ENCODE assay signal across 15 cellular contexts in genomic region chr12:6360578-6361490, GRCh38. TPM values are rescaled to one million over a fixed set of nuclear protein-coding genes. Genes with fewer than 3 reads are reported as not detected.
A peak's percentile ranks its signal among the peaks of the same experiment; 100 is the strongest.
DNase-seq lines count a peak whose midpoint lies in the region; ATAC-seq and TF ChIP-seq lines count a peak whose summit lies in the region.
"Had no signal": no experiment of that assay in that cellular context is flagged by ENCODE, and none has a peak within 500 bp of the region (broad histone marks: within the 10 kb centered on the region; RNA-seq: fewer than 3 reads in every experiment).

No MANE protein-coding gene starts in this region.

- no peaks in the 10 kb centered on the region for H3K27me3 ChIP-seq in PC-3 (ENCODE audit: low read length)
- no peaks in the 10 kb centered on the region for H3K27me3 ChIP-seq in esophagus squamous epithelium
- H3K27me3 ChIP-seq in testis = no peaks in the 10 kb centered on the region

- H3K9me3 ChIP-seq in PC-3 (ENCODE audit: low read length) (no peaks in the 10 kb centered on the region), esophagus squamous epithelium (no peaks in the 10 kb centered on the region), testis (no peaks in the 10 kb centered on the region)

- in situ Hi-C loops in ACHN (cut with HindIII; ENCODE audit: low pct_ligation_motif_present, low pct_unique_long_range_greater_than_20kb, low sequenced_read_pairs) = no loop called here

- H3K9me3 Mint-ChIP-seq in stimulated activated effector memory CD8-positive, alpha-beta T cell treated with anti-CD3 and anti-CD28 coated beads, Interleukin-12 subunit alpha, Interleukin-12 subunit beta, amount 100 ng/mL, for 72 hours = no peaks in the 10 kb centered on the region
- H3K9me3 Mint-ChIP-seq: mesothelial cell of epicardium had no signal

- H3K36me3 ChIP-seq in PC-3 (ENCODE audit: low read depth, low read length) (no peaks in the 10 kb centered on the region), esophagus squamous epithelium (peaks cover 0 to 70% (median 0%) of the 10 kb centered on the region in 3 donors), testis (ENCODE audit: low read depth, missing control alignments) (no peaks in the 10 kb centered on the region)

- H3K4me3 ChIP-seq in PC-3 (ENCODE audit: low read length) (no peak overlapping the region), esophagus squamous epithelium (no peak overlapping the region), testis (no peak overlapping the region)

- POLR2A ChIA-PET in PC-3 (lab: Charles Lee; ENCODE audit: unreplicated experiment) = interaction anchor here (0.5 kb wide), 1 partner anchor 24 kb away, joined by 8 read pairs; no protein-coding TSS in a partner anchor

- CTCF ChIA-PET in PC-3 (lab: Charles Lee) = no interaction called here

- WGBS in esophagus squamous epithelium, 2 donors = 57 to 60% methylated on average over 10 of the region's 11 CpGs
- WGBS in testis, 2 donors = 78 to 79% methylated on average over 11 of the region's 11 CpGs

- no peak overlapping the region for H2AFZ ChIP-seq in PC-3 (ENCODE audit: low read length)

- intact Hi-C loops in PC-3 (cut with micrococcal nuclease) (no loop called here), esophagus squamous epithelium (cut with DNase I) (no loop called here), testis (cut with DNase I; ENCODE audit: low total_unique reads) (no loop called here)

- H3K4me1 ChIP-seq in PC-3 (ENCODE audit: insufficient read depth, low read length) (peaks cover 40% of the 10 kb centered on the region), esophagus squamous epithelium (peaks cover 9 to 52% (median 16%) of the 10 kb centered on the region in 3 donors), testis (peaks cover 9% of the 10 kb centered on the region)

- H3F3A ChIP-seq in PC-3 (ENCODE audit: low read length, unreplicated experiment) = peaks cover 6% of the 10 kb centered on the region

- peak overlapping the region; percentile 33; the same call in 1 of the 2 replicates for H3K9ac ChIP-seq in PC-3 (ENCODE audit: low read length)

- peaks cover 5% of the 10 kb centered on the region; the same call in 1 of the 2 replicates for H3K79me2 ChIP-seq in PC-3 (ENCODE audit: low read length)

- H3K4me1 Mint-ChIP-seq in stimulated activated effector memory CD8-positive, alpha-beta T cell treated with anti-CD3 and anti-CD28 coated beads, Interleukin-12 subunit alpha, Interleukin-12 subunit beta, amount 100 ng/mL, for 72 hours = peaks cover 32% of the 10 kb centered on the region

- TF ChIP-seq POLR2A in esophagus squamous epithelium (IDR thresholded peaks at IDR 0.05) (no peak), testis (IDR thresholded peaks at IDR 0.05) (no peak)

- H3K27ac ChIP-seq in PC-3 (ENCODE audit: low read length) = peak overlapping the region; percentile 93
- peak overlapping the region; percentile 59 to 98 (median 78) for H3K27ac ChIP-seq in esophagus squamous epithelium
- H3K27ac ChIP-seq in testis = no peak overlapping the region

- no peak for TF ChIP-seq CTCF in PC-3 (conservative IDR thresholded peaks at IDR 0.05; ENCODE audit: low read depth, low read length)
- TF ChIP-seq CTCF in esophagus squamous epithelium (IDR thresholded peaks at IDR 0.05) = no peak
- no peak for TF ChIP-seq CTCF in testis (IDR thresholded peaks at IDR 0.05)

- no peaks in the 10 kb centered on the region for H3K36me3 Mint-ChIP-seq in stimulated activated effector memory CD8-positive, alpha-beta T cell treated with anti-CD3 and anti-CD28 coated beads, Interleukin-12 subunit alpha, Interleukin-12 subunit beta, amount 100 ng/mL, for 72 hours
- H3K36me3 Mint-ChIP-seq: mesothelial cell of epicardium had no signal

- peak overlapping the region; percentile 77 for H3K4me2 ChIP-seq in PC-3 (ENCODE audit: low read length)

- no peaks in the 10 kb centered on the region for H4K20me1 ChIP-seq in PC-3 (ENCODE audit: low read length)

- peak overlapping the region; percentile 29 for H3K27ac Mint-ChIP-seq in stimulated activated effector memory CD8-positive, alpha-beta T cell treated with anti-CD3 and anti-CD28 coated beads, Interleukin-12 subunit alpha, Interleukin-12 subunit beta, amount 100 ng/mL, for 72 hours
- H3K27ac Mint-ChIP-seq: mesothelial cell of epicardium had no signal

- no peaks in the 10 kb centered on the region for H3K9me2 ChIP-seq in PC-3 (replicated peaks; ENCODE audit: low read length)

- no peak overlapping the region for H3K4me3 Mint-ChIP-seq in stimulated activated effector memory CD8-positive, alpha-beta T cell treated with anti-CD3 and anti-CD28 coated beads, Interleukin-12 subunit alpha, Interleukin-12 subunit beta, amount 100 ng/mL, for 72 hours
- H3K4me3 Mint-ChIP-seq: mesothelial cell of epicardium had no signal

- no TSS peak for BruUV-seq in PC-3 (replicated peaks; lab: Mats Ljungman, UMichigan)

- ATAC-seq in PC-3 (peak; percentile 14; the same call in 1 of the 2 replicates), GM21381 (IDR thresholded peaks at IDR 0.05; ENCODE audit: unreplicated experiment) (no peak)
- ATAC-seq in stimulated activated effector memory CD8-positive, alpha-beta T cell treated with anti-CD3 and anti-CD28 coated beads, Interleukin-12 subunit alpha, Interleukin-12 subunit beta, amount 100 ng/mL, for 72 hours = peak; percentile 57

- peak; percentile 12 to 35 for DNase-seq in NCI-H187 (lab: John Stamatoyannopoulos, UW)
- no peak for DNase-seq in NCI-H187 treated with DMSO at 0.1 percent for 48 hours (lab: John Stamatoyannopoulos, UW)
- peak; percentile 37 for DNase-seq in PC-3
- DNase-seq in esophagus squamous epithelium (lab: John Stamatoyannopoulos, UW) = no peak
- no peak for DNase-seq in stimulated activated effector memory CD8-positive, alpha-beta T cell treated with anti-CD3 and anti-CD28 coated beads, Interleukin-12 subunit alpha, Interleukin-12 subunit beta, amount 100 ng/mL, for 72 hours (ENCODE audit: low spot score in 2 of 2)
- no peak for DNase-seq in ACHN
- no peak for DNase-seq in testis
- DNase-seq: activated CD4-positive, CD25-positive, alpha-beta regulatory T cell; activated effector memory CD4-positive, alpha-beta T cell treated with anti-CD3 and anti-CD28 coated beads, Interleukin-2, amount 50 U/mL, for 16 hours; central memory CD4-positive, alpha-beta T cell; DMS153; Karpas-422; NCI-H2029 treated with DMSO at 0.1 percent for 48 hours had no signal

RNA-seq across cellular contexts. Expression of gene SCNN1A, which starts 14.5 kb away (rescaled TPM):
- total RNA-seq in PC-3 (2014; rRNA removed) (2.3 and 2.9 TPM in 2 replicates), esophagus squamous epithelium (100 to 1,000 TPM in 3 of 4 donors, 10 to 100 TPM in 1; 88.9 to 266 (median 111) TPM), testis (10 to 100 TPM; 22.7 to 43.1 TPM)
- 14.6 TPM for polyA plus RNA-seq in testis (ENCODE audit: insufficient read depth, low read depth, low replicate concordance)

RNA-seq across cellular contexts. Expression of gene TNFRSF1A, which starts 19.0 kb away (rescaled TPM):
- total RNA-seq in PC-3 (2014; rRNA removed) (95.1 and 97.4 TPM in 2 replicates), esophagus squamous epithelium (100 to 1,000 TPM; 121 to 190 (median 134) TPM), testis (100 to 1,000 TPM in 1 of 2 donors, 10 to 100 TPM in 1; 94.6 to 106 TPM)
- 59.8 TPM for polyA plus RNA-seq in testis (ENCODE audit: insufficient read depth, low read depth, low replicate concordance)

RNA-seq across cellular contexts. Expression of gene LTBR, which starts 23.1 kb away (rescaled TPM):
- total RNA-seq in PC-3 (2014; rRNA removed) = 160 and 163 TPM in 2 replicates
- 100 to 1,000 TPM in 3 of 4 donors, 10 to 100 TPM in 1; 98.2 to 171 (median 136) TPM for total RNA-seq in esophagus squamous epithelium
- 100 to 1,000 TPM in 1 of 2 donors, 10 to 100 TPM in 1; 81.3 to 112 TPM for total RNA-seq in testis
- 36.6 TPM for polyA plus RNA-seq in testis (ENCODE audit: insufficient read depth, low read depth, low replicate concordance)

RNA-seq across cellular contexts. Expression of gene PLEKHG6, which starts 50.4 kb away (rescaled TPM):
- 18.0 and 18.4 TPM in 2 replicates for total RNA-seq in PC-3 (2014; rRNA removed)
- 10 to 100 TPM; 13.9 to 61.7 (median 29.2) TPM for total RNA-seq in esophagus squamous epithelium
- 1 to 10 TPM in 1 of 2 donors, under 1 TPM in 1; 0.87 to 2.0 TPM for total RNA-seq in testis
- polyA plus RNA-seq in testis (ENCODE audit: insufficient read depth, low read depth, low replicate concordance) = 2.2 TPM

Comparison
In these comparisons a context has a peak if more than half of its experiments do, and no peak if none do; other contexts are left out.
1. DNase-seq: peak in NCI-H187 (2 of 2) and PC-3 (single experiment); none in NCI-H187 treated with DMSO at 0.1 percent for 48 hours (single experiment), esophagus squamous epithelium (single experiment), stimulated activated effector memory CD8-positive, alpha-beta T cell treated with anti-CD3 and anti-CD28 coated beads, Interleukin-12 subunit alpha, Interleukin-12 subunit beta, amount 100 ng/mL, for 72 hours (0 of 2), ACHN (single experiment) and testis (single experiment).
2. H3K27ac ChIP-seq: peak in PC-3 (single experiment) and esophagus squamous epithelium (4 of 4); none in testis (0 of 2).